2 cellular contexts compared by ENCODE assay signal in the genomic region with DNA sequence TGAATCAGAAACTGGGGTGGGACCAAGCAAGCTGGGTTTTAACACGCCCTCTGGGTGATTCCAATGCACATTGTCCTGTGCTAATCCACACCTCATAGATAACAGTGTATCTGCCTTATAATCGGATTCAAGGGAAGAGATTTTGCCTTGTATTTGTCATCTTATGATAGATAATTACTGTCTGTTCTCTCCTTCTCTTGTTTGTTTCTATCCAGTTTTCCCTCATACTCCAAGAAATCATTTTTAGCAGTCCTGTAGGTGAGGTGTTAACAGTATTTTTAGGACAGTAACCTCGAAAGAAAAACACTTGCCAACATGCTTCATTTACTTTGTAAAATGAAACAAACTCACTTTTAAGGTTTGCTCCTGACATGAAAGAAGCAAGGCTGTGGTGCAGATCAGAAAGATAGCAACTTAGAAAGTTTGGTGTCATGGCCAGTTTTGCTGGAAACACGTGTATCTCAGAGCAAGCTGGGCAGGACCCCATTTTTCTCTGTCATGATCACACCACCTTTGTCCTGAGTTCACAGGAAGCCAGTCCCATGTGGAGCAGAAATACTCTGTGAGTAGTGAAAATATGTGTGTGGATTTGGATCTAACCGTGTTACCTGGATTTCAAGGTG.
A peak's percentile ranks its signal among the peaks of the same experiment; 100 is the strongest.
TF ChIP-seq lines count a peak whose summit lies in the region.

No MANE protein-coding gene starts in this region.

TF ChIP-seq in HEK293, 187 proteins besides CTCF, POLR2A, EP300 and RAD21 (continued from another document):
- TF ChIP-seq ZSCAN30 (tag by site-specific recombination; IDR thresholded peaks at IDR 0.05): no peak
- TF ChIP-seq ZNF677 (tag by site-specific recombination; IDR thresholded peaks at IDR 0.05): peak; percentile 94

TF ChIP-seq in GM12878, 131 proteins besides CTCF, POLR2A, EP300 and RAD21 (continued from another document):
- TF ChIP-seq ZZZ3 (IDR thresholded peaks at IDR 0.05; ENCODE audit: control insufficient read depth, insufficient read length, low read depth): no peak
- TF ChIP-seq, protein P1, sequence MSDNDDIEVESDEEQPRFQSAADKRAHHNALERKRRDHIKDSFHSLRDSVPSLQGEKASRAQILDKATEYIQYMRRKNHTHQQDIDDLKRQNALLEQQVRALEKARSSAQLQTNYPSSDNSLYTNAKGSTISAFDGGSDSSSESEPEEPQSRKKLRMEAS (IDR thresholded peaks at IDR 0.05; ENCODE audit: low read depth, low read length): no peak
- no peak for TF ChIP-seq FOXM1 (IDR thresholded peaks at IDR 0.05; ENCODE audit: low read depth, low read length)
- TF ChIP-seq, protein P2, sequence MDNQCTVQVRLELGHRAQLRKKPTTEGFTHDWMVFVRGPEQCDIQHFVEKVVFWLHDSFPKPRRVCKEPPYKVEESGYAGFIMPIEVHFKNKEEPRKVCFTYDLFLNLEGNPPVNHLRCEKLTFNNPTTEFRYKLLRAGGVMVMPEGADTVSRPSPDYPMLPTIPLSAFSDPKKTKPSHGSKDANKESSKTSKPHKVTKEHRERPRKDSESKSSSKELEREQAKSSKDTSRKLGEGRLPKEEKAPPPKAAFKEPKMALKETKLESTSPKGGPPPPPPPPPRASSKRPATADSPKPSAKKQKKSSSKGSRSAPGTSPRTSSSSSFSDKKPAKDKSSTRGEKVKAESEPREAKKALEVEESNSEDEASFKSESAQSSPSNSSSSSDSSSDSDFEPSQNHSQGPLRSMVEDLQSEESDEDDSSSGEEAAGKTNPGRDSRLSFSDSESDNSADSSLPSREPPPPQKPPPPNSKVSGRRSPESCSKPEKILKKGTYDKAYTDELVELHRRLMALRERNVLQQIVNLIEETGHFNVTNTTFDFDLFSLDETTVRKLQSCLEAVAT (IDR thresholded peaks at IDR 0.05): no peak
- TF ChIP-seq MEF2B (IDR thresholded peaks at IDR 0.05; ENCODE audit: partially characterized antibody, poor library complexity, severe bottlenecking): no peak
- no peak for TF ChIP-seq CEBPB (IDR thresholded peaks at IDR 0.05; ENCODE audit: borderline replicate concordance in 1 of 2, low read depth in 2 of 2, low read length in 2 of 2)
- no peak for TF ChIP-seq SMAD5 (IDR thresholded peaks at IDR 0.05; ENCODE audit: low read depth)
- no peak for TF ChIP-seq ETV6 (conservative IDR thresholded peaks at IDR 0.05 in 1 of 2, IDR thresholded peaks at IDR 0.05 in 1 of 2; ENCODE audit: borderline replicate concordance in 1 of 2, low read depth in 1 of 2)
- TF ChIP-seq IKZF1 (conservative IDR thresholded peaks at IDR 0.05): no peak
- TF ChIP-seq, protein P3, sequence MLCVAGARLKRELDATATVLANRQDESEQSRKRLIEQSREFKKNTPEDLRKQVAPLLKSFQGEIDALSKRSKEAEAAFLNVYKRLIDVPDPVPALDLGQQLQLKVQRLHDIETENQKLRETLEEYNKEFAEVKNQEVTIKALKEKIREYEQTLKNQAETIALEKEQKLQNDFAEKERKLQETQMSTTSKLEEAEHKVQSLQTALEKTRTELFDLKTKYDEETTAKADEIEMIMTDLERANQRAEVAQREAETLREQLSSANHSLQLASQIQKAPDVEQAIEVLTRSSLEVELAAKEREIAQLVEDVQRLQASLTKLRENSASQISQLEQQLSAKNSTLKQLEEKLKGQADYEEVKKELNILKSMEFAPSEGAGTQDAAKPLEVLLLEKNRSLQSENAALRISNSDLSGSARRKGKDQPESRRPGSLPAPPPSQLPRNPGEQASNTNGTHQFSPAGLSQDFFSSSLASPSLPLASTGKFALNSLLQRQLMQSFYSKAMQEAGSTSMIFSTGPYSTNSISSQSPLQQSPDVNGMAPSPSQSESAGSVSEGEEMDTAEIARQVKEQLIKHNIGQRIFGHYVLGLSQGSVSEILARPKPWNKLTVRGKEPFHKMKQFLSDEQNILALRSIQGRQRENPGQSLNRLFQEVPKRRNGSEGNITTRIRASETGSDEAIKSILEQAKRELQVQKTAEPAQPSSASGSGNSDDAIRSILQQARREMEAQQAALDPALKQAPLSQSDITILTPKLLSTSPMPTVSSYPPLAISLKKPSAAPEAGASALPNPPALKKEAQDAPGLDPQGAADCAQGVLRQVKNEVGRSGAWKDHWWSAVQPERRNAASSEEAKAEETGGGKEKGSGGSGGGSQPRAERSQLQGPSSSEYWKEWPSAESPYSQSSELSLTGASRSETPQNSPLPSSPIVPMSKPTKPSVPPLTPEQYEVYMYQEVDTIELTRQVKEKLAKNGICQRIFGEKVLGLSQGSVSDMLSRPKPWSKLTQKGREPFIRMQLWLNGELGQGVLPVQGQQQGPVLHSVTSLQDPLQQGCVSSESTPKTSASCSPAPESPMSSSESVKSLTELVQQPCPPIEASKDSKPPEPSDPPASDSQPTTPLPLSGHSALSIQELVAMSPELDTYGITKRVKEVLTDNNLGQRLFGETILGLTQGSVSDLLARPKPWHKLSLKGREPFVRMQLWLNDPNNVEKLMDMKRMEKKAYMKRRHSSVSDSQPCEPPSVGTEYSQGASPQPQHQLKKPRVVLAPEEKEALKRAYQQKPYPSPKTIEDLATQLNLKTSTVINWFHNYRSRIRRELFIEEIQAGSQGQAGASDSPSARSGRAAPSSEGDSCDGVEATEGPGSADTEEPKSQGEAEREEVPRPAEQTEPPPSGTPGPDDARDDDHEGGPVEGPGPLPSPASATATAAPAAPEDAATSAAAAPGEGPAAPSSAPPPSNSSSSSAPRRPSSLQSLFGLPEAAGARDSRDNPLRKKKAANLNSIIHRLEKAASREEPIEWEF (IDR thresholded peaks at IDR 0.05; ENCODE audit: insufficient replicate concordance, low read depth, low read length): no peak
- no peak for TF ChIP-seq CREB1 (IDR thresholded peaks at IDR 0.05; ENCODE audit: low read depth)
- no peak for TF ChIP-seq SUZ12 (IDR thresholded peaks at IDR 0.05; ENCODE audit: unreplicated experiment)
- no peak for TF ChIP-seq NFYA (IDR thresholded peaks at IDR 0.05; ENCODE audit: borderline replicate concordance, low read depth, low read length)
- TF ChIP-seq NRF1 (conservative IDR thresholded peaks at IDR 0.05; ENCODE audit: low read depth, low read length): no peak
- TF ChIP-seq JUNB (IDR thresholded peaks at IDR 0.05): no peak
- no peak for TF ChIP-seq SREBF2 (IDR thresholded peaks at IDR 0.05; ENCODE audit: low read length)
- TF ChIP-seq ZNF622 (IDR thresholded peaks at IDR 0.05): no peak
- TF ChIP-seq CHD2 (IDR thresholded peaks at IDR 0.05; ENCODE audit: borderline replicate concordance, low read depth, low read length): no peak
